ENCODE assay signal across 24 cellular contexts in the genomic region with DNA sequence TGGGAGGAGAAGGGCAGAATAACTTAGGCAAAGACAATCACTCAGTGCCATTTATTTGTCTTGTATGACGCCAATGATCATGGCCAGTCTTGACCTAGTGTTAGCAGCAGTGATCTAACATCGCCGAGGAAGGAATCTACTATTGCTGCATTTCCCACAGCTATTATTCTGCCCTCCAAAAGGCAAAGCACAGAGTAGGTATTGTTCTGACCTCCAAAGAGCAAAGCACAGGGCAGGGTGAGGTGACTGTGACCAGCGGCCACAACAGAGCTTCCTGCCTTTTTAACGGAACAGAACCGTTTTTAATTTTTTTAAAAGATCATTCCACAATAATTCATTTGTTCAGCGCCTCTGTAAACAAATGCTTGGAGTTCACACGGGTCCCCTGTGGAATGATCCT.
"Had no signal": no experiment of that assay in that cellular context is flagged by ENCODE, and none has a peak within 500 bp of the region (broad histone marks: within the 10 kb centered on the region; RNA-seq: fewer than 3 reads in every experiment).

No MANE protein-coding gene starts in this region.

- H3K27me3 ChIP-seq: pancreas, spleen, tibial nerve, uterus had no signal

- H3K4me3 ChIP-seq: left lung, lower lobe of right lung, pancreas, prostate gland, sigmoid colon, spleen, tibial nerve, uterus had no signal

- DNase-seq: hippocampal formation; kidney; left colon; left lung; lower lobe of right lung; mesendoderm; naive B cell; natural killer cell; nephron progenitor cell; pancreas; retina; right cardiac atrium; sigmoid colon; small intestine; spleen; stimulated activated CD4-positive, alpha-beta T cell treated with anti-CD3 and anti-CD28 coated beads, Interleukin-4, amount 100 ng/mL, for 24 hours; stimulated activated naive CD4-positive, alpha-beta T cell treated with Interleukin-2 at 50 U/mL for 16 hours; stimulated activated naive CD8-positive, alpha-beta T cell treated with anti-CD3 and anti-CD28 coated beads, Interleukin-15, amount 100 ng/mL, for 72 hours; uterus had no signal

- H3K27me3 Mint-ChIP-seq: naive B cell; stimulated activated naive CD8-positive, alpha-beta T cell treated with anti-CD3 and anti-CD28 coated beads, Interleukin-15, amount 100 ng/mL, for 72 hours; type B pancreatic cell had no signal

- H3K36me3 Mint-ChIP-seq: mesothelial cell of epicardium; natural killer cell; stimulated activated effector memory CD8-positive, alpha-beta T cell treated with anti-CD3 and anti-CD28 coated beads, Interleukin-12 subunit alpha, Interleukin-12 subunit beta, amount 100 ng/mL, for 72 hours; type B pancreatic cell had no signal

- H3K4me1 ChIP-seq: left lung, lower lobe of right lung, pancreas, prostate gland, sigmoid colon, spleen, uterus had no signal

- H3K9me3 Mint-ChIP-seq: mesothelial cell of epicardium; natural killer cell; nephron progenitor cell; stimulated activated effector memory CD8-positive, alpha-beta T cell treated with anti-CD3 and anti-CD28 coated beads, Interleukin-12 subunit alpha, Interleukin-12 subunit beta, amount 100 ng/mL, for 72 hours; type B pancreatic cell had no signal

- H3K27ac Mint-ChIP-seq: mesothelial cell of epicardium; naive B cell; natural killer cell; nephron progenitor cell; stimulated activated effector memory CD8-positive, alpha-beta T cell treated with anti-CD3 and anti-CD28 coated beads, Interleukin-12 subunit alpha, Interleukin-12 subunit beta, amount 100 ng/mL, for 72 hours; type B pancreatic cell had no signal

- H3K36me3 ChIP-seq: left lung, lower lobe of right lung, pancreas, prostate gland, sigmoid colon, spleen, tibial nerve, uterus had no signal

- H3K4me3 Mint-ChIP-seq: mesothelial cell of epicardium; naive B cell; natural killer cell; nephron progenitor cell; stimulated activated effector memory CD8-positive, alpha-beta T cell treated with anti-CD3 and anti-CD28 coated beads, Interleukin-12 subunit alpha, Interleukin-12 subunit beta, amount 100 ng/mL, for 72 hours; stimulated activated naive CD8-positive, alpha-beta T cell treated with anti-CD3 and anti-CD28 coated beads, Interleukin-15, amount 100 ng/mL, for 72 hours; type B pancreatic cell had no signal

- H3K9me3 ChIP-seq: lower lobe of right lung, pancreas, prostate gland, sigmoid colon, tibial nerve, uterus had no signal

- H3K27ac ChIP-seq: left lung, lower lobe of right lung, pancreas, prostate gland, sigmoid colon, spleen, tibial nerve, uterus had no signal

- H3K4me1 Mint-ChIP-seq: mesothelial cell of epicardium; naive B cell; natural killer cell; stimulated activated effector memory CD8-positive, alpha-beta T cell treated with anti-CD3 and anti-CD28 coated beads, Interleukin-12 subunit alpha, Interleukin-12 subunit beta, amount 100 ng/mL, for 72 hours; stimulated activated naive CD8-positive, alpha-beta T cell treated with anti-CD3 and anti-CD28 coated beads, Interleukin-15, amount 100 ng/mL, for 72 hours had no signal
